10 cellular contexts compared by ENCODE assay signal in the genomic region with DNA sequence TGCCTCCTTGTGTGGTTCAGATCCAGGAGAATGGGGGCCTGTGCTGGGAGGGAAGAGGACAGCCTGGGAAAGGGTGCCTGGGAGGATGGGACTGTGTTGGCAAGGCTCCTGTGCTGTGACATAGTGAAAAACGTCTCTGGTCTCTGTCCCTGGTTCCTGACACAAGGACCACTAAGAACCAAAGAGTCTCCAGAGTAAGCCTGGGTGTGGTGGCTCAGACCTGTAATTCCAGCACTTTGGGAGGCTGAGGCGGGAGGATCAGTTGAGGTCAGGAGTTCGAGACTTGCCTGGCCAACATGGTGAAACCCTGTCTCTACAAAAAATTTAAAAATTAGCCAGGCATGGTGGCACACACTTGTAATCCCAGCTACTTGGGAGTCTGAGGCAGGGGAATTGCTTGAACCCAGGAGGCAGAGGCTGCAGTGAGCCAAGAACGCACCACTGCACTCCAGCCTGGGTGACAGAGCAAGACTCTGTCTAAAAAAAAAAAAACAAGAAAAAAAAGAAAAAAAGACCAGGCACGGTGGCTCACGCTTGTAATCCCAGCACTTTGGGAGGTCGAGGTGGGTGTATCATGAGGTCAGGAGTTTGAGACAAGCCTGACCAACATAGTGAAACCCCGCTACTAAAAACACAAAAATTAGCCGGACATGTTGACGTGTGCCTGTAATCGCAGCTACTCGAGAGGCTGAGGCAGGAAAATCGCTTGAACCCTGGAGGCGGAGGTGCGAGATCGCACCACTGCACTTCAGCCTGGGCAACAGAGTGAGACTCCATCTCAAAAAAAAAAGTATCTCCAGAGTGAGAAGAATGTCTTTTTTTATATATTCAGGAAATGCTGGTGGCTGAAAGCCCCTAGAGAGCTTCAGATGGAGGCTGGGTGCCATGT. TPM values are rescaled to one million over a fixed set of nuclear protein-coding genes. Genes with fewer than 3 reads are reported as not detected.
DNase-seq lines count a peak whose midpoint lies in the region; ATAC-seq, FAIRE-seq and TF ChIP-seq lines count a peak whose summit lies in the region.
"Not testable (repeated sequence)": the region's sequence is repeated elsewhere in the genome, so short reads cannot be mapped to it uniquely, and the experiment has no call there.
"Had no signal": no experiment of that assay in that cellular context is flagged by ENCODE, and none has a peak within 500 bp of the region (broad histone marks: within the 10 kb centered on the region; RNA-seq: fewer than 3 reads in every experiment).

No MANE protein-coding gene starts in this region.

- H3K4me1 ChIP-seq in CD4-positive, alpha-beta memory T cell (ENCODE audit: insufficient read depth, low read length): peaks cover 40% of the 10 kb centered on the region
- H3K4me1 ChIP-seq in MM.1S (ENCODE audit: low read length): peaks cover 20% of the 10 kb centered on the region
- not testable (repeated sequence) for H3K4me1 ChIP-seq in K562 (replicated peaks in 1 of 2; ENCODE audit: control insufficient read depth in 2 of 2, insufficient read depth in 2 of 2, low read length in 2 of 2)
- peaks cover 41% of the 10 kb centered on the region for H3K4me1 ChIP-seq in left ventricle myocardium inferior
- peaks cover 24 to 32% of the 10 kb centered on the region in 2 donors for H3K4me1 ChIP-seq in naive thymus-derived CD4-positive, alpha-beta T cell (ENCODE audit: control insufficient read depth in 2 of 2, insufficient read depth in 2 of 2, low read length in 2 of 2)
- H3K4me1 ChIP-seq in transverse colon: peaks cover 14 to 29% (median 16%) of the 10 kb centered on the region in 4 donors

- intact Hi-C loops in CD4-positive, alpha-beta memory T cell (cut with micrococcal nuclease): loop anchor here (5.0 kb wide), 1 partner anchor 743 kb away; a partner anchor contains a TSS
- intact Hi-C loops in K562 (cut with micrococcal nuclease); left ventricle myocardium inferior (cut with micrococcal nuclease); transverse colon (cut with DNase I; ENCODE audit: low total_unique reads): not testable (repeated sequence)
- intact Hi-C loops in naive thymus-derived CD4-positive, alpha-beta T cell (cut with micrococcal nuclease): loop anchor here (2.0 to 5.0 kb wide), 11 partner anchors 287 to 1358 kb away; a partner anchor contains a TSS

- not testable (repeated sequence) for H4K20me1 ChIP-seq in MM.1S (ENCODE audit: insufficient read depth, low read length); K562 (replicated peaks; ENCODE audit: control insufficient read depth, insufficient read depth, low read length)

- H3K4me3 ChIP-seq in CD4-positive, alpha-beta memory T cell (ENCODE audit: low read length in 2 of 2); MM.1S (ENCODE audit: low read length); K562; left ventricle myocardium inferior; naive thymus-derived CD4-positive, alpha-beta T cell (ENCODE audit: low read length); skin epidermis; transverse colon: not testable (repeated sequence)

- H3K9me3 ChIP-seq in CD4-positive, alpha-beta memory T cell (ENCODE audit: control insufficient read depth in 1 of 2, low read length in 2 of 2); MM.1S (replicated peaks; ENCODE audit: insufficient read depth, low read length); K562 (replicated peaks; ENCODE audit: control insufficient read depth, insufficient read depth, low read depth, low read length); left ventricle myocardium inferior (replicated peaks); naive thymus-derived CD4-positive, alpha-beta T cell (ENCODE audit: control insufficient read depth in 2 of 3, low read length in 3 of 3); transverse colon: not testable (repeated sequence)

- not testable (repeated sequence) for H3K4me2 ChIP-seq in MM.1S (ENCODE audit: low read depth, low read length); K562 (ENCODE audit: insufficient read depth, low read length)

- BruUV-seq in K562 (replicated peaks; lab: Mats Ljungman, UMichigan): not testable (repeated sequence)

- TF ChIP-seq POLR2A in K562 (conservative IDR thresholded peaks at IDR 0.05); transverse colon (IDR thresholded peaks at IDR 0.05): not testable (repeated sequence)

- not testable (repeated sequence) for H3K9me2 ChIP-seq in MM.1S (replicated peaks; ENCODE audit: insufficient read depth, low read length)

- peak overlapping the region; percentile 48; the same call in 1 of the 2 replicates for H3K9ac ChIP-seq in MM.1S (ENCODE audit: low read length)
- H3K9ac ChIP-seq in K562 (ENCODE audit: insufficient read depth in 1 of 2, low read depth in 2 of 2, low read length in 2 of 2): not testable (repeated sequence)

- POLR2A ChIA-PET in CD4-positive, alpha-beta memory T cell (lab: Charles Lee; ENCODE audit: partially characterized antibody): interaction anchor here (0.6 to 6.1 kb wide), 3 partner anchors 7 to 36 kb away, joined by 5 to 86 read pairs (median 44); a partner anchor contains a TSS
- POLR2A ChIA-PET in K562 (lab: Yijun Ruan, JAX): interaction anchor here (1.2 kb wide), 1 partner anchor 8 kb away, joined by 3 read pairs; no protein-coding TSS in a partner anchor
- POLR2A ChIA-PET in naive thymus-derived CD4-positive, alpha-beta T cell (lab: Charles Lee): interaction anchor here (0.8 to 2.4 kb wide), 3 partner anchors 22 to 736 kb away, joined by 3 to 29 read pairs (median 7); a partner anchor contains a TSS

- peak overlapping the region; percentile 99 to 100 (median 99) for H3K27ac Mint-ChIP-seq in CD4-positive, alpha-beta memory T cell
- peak overlapping the region; percentile 99 for H3K27ac Mint-ChIP-seq in activated CD8-positive, alpha-beta memory T cell treated with anti-CD3 and anti-CD28 coated beads, Interleukin-2, amount 10 ng/mL, durations not matched to agents 7 days and 5 days
- peak overlapping the region; percentile 96 to 100 (median 100) for H3K27ac Mint-ChIP-seq in naive thymus-derived CD4-positive, alpha-beta T cell

- not testable (repeated sequence) for TF ChIP-seq EP300 in K562 (IDR thresholded peaks at IDR 0.05; ENCODE audit: low read length); transverse colon (IDR thresholded peaks at IDR 0.05; ENCODE audit: low read depth)

- not testable (repeated sequence) for H3K9me3 Mint-ChIP-seq in CD4-positive, alpha-beta memory T cell; activated CD8-positive, alpha-beta memory T cell treated with anti-CD3 and anti-CD28 coated beads, Interleukin-2, amount 10 ng/mL, durations not matched to agents 7 days and 5 days (ENCODE audit: low read depth); naive thymus-derived CD4-positive, alpha-beta T cell

- not testable (repeated sequence) for H3K27me3 Mint-ChIP-seq in CD4-positive, alpha-beta memory T cell; activated CD8-positive, alpha-beta memory T cell treated with anti-CD3 and anti-CD28 coated beads, Interleukin-2, amount 10 ng/mL, durations not matched to agents 7 days and 5 days; naive thymus-derived CD4-positive, alpha-beta T cell

- H3K36me3 ChIP-seq in CD4-positive, alpha-beta memory T cell (ENCODE audit: insufficient read depth, low read length); MM.1S (replicated peaks; ENCODE audit: insufficient read depth, low read length); K562 (ENCODE audit: control insufficient read depth, insufficient read depth, low read length); left ventricle myocardium inferior; naive thymus-derived CD4-positive, alpha-beta T cell (ENCODE audit: control insufficient read depth in 2 of 3, insufficient read depth in 3 of 3, low read length in 3 of 3); transverse colon: not testable (repeated sequence)

- DNase-seq in CD4-positive, alpha-beta memory T cell; MM.1S; activated CD8-positive, alpha-beta memory T cell treated with anti-CD3 and anti-CD28 coated beads, Interleukin-2, amount 10 ng/mL, durations not matched to agents 7 days and 5 days; K562 (ENCODE audit: extremely low read depth in 1 of 4, low spot score in 3 of 4); left ventricle myocardium inferior; naive thymus-derived CD4-positive, alpha-beta T cell; transverse colon: not testable (repeated sequence)

- peak overlapping the region in 4 of 8 donors; percentile 36 to 100 (median 56) for H3K4me3 Mint-ChIP-seq in CD4-positive, alpha-beta memory T cell
- not testable (repeated sequence) for H3K4me3 Mint-ChIP-seq in activated CD8-positive, alpha-beta memory T cell treated with anti-CD3 and anti-CD28 coated beads, Interleukin-2, amount 10 ng/mL, durations not matched to agents 7 days and 5 days
- peak overlapping the region in 1 of 10 donors; percentile 100 for H3K4me3 Mint-ChIP-seq in naive thymus-derived CD4-positive, alpha-beta T cell

- H3K36me3 Mint-ChIP-seq in CD4-positive, alpha-beta memory T cell: peaks cover 0 to 10% of the 10 kb centered on the region in 2 donors
- H3K36me3 Mint-ChIP-seq in activated CD8-positive, alpha-beta memory T cell treated with anti-CD3 and anti-CD28 coated beads, Interleukin-2, amount 10 ng/mL, durations not matched to agents 7 days and 5 days: peaks cover 22% of the 10 kb centered on the region
- peaks cover 0 to 16% (median 0%) of the 10 kb centered on the region in 5 donors for H3K36me3 Mint-ChIP-seq in naive thymus-derived CD4-positive, alpha-beta T cell

- peak overlapping the region; percentile 98 for H3K27ac ChIP-seq in CD4-positive, alpha-beta memory T cell (ENCODE audit: low read depth, low read length)
- H3K27ac ChIP-seq in MM.1S (ENCODE audit: low read length) (peak overlapping the region; percentile 93; the same call in 1 of the 2 replicates), left ventricle myocardium inferior (replicated peaks) (peak overlapping the region; percentile 89), skin epidermis (peak overlapping the region; percentile 34 to 93 (median 85)), transverse colon (peak overlapping the region; percentile 87 to 89 (median 87))
- H3K27ac ChIP-seq in K562 (ENCODE audit: extremely low read depth, low read depth, low read length): not testable (repeated sequence)
- peak overlapping the region; percentile 98 for H3K27ac ChIP-seq in naive thymus-derived CD4-positive, alpha-beta T cell (ENCODE audit: low read depth, low read length)

- peaks cover 26 to 41% (median 33%) of the 10 kb centered on the region in 4 donors for H3K4me1 Mint-ChIP-seq in CD4-positive, alpha-beta memory T cell
- H3K4me1 Mint-ChIP-seq in activated CD8-positive, alpha-beta memory T cell treated with anti-CD3 and anti-CD28 coated beads, Interleukin-2, amount 10 ng/mL, durations not matched to agents 7 days and 5 days: peaks cover 28% of the 10 kb centered on the region
- peaks cover 14 to 43% (median 34%) of the 10 kb centered on the region in 7 donors for H3K4me1 Mint-ChIP-seq in naive thymus-derived CD4-positive, alpha-beta T cell

- WGBS in K562 (ENCODE audit: insufficient coverage, low coverage, missing lambda C conversion rate): 36% methylated on average over 15 of the region's 16 CpGs
- 82 to 92% methylated on average over 4 to 16 of the region's 16 CpGs for WGBS in transverse colon (ENCODE audit: low coverage in 1 of 2), 2 donors

- not testable (repeated sequence) for H2AFZ ChIP-seq in MM.1S (ENCODE audit: low read length)
- 0 out of 2 replicates have a peak overlapping the region, but pooled peaks have one; percentile 0 for H2AFZ ChIP-seq in K562 (ENCODE audit: low read depth, low read length)

- not testable (repeated sequence) for TF ChIP-seq CTCF in MM.1S (IDR thresholded peaks at IDR 0.05; ENCODE audit: low read length); K562 (IDR thresholded peaks at IDR 0.05 in 2 of 3, conservative IDR thresholded peaks at IDR 0.05 in 1 of 3; ENCODE audit: insufficient read depth in 2 of 3, low read depth in 1 of 3, low read length in 3 of 3); left ventricle myocardium inferior (IDR thresholded peaks at IDR 0.05; ENCODE audit: borderline replicate concordance); transverse colon (IDR thresholded peaks at IDR 0.05)

- not testable (repeated sequence) for ATAC-seq in activated CD8-positive, alpha-beta memory T cell treated with anti-CD3 and anti-CD28 coated beads, Interleukin-2, amount 10 ng/mL, durations not matched to agents 7 days and 5 days; K562; naive thymus-derived CD4-positive, alpha-beta T cell

- not testable (repeated sequence) for FAIRE-seq in K562 (lab: Jason Lieb, UNC)

- in situ Hi-C loops in K562 (cut with MboI); transverse colon (cut with MboI; ENCODE audit: low pct_ligation_motif_present in 1 of 4, low pct_unique_long_range_greater_than_20kb in 1 of 4, low sequenced_read_pairs in 3 of 4): not testable (repeated sequence)

- H3F3A ChIP-seq in MM.1S (ENCODE audit: insufficient read depth, low read length): peaks cover 21% of the 10 kb centered on the region

- CTCF ChIA-PET in CD4-positive, alpha-beta memory T cell (lab: Charles Lee; ENCODE audit: partially characterized antibody): interaction anchor here (1.0 to 6.3 kb wide), 5 partner anchors 21 to 286 kb away, joined by 3 to 48 read pairs (median 7); a partner anchor contains a TSS
- CTCF ChIA-PET in activated CD8-positive, alpha-beta memory T cell treated with anti-CD3 and anti-CD28 coated beads, Interleukin-2, amount 10 ng/mL, durations not matched to agents 7 days and 5 days (lab: Charles Lee): interaction anchor here (5.9 to 7.8 kb wide), 2 partner anchors 21 to 37 kb away, joined by 20 to 68 read pairs; no protein-coding TSS in a partner anchor
- CTCF ChIA-PET in K562 (lab: Yijun Ruan, JAX; ENCODE audit: low intra/inter-chr PET ratio): not testable (repeated sequence)
- CTCF ChIA-PET in naive thymus-derived CD4-positive, alpha-beta T cell (lab: Charles Lee): interaction anchor here (0.6 to 1.4 kb wide), 3 partner anchors 21 to 765 kb away, joined by 3 to 4 read pairs (median 3); no protein-coding TSS in a partner anchor

- not testable (repeated sequence) for H3K27me3 ChIP-seq in CD4-positive, alpha-beta memory T cell (ENCODE audit: insufficient read depth, low read length); MM.1S (replicated peaks; ENCODE audit: insufficient read depth, low read length); K562 (ENCODE audit: control insufficient read depth in 2 of 2, insufficient read depth in 2 of 2, low read length in 2 of 2); left ventricle myocardium inferior (ENCODE audit: low read depth); naive thymus-derived CD4-positive, alpha-beta T cell (ENCODE audit: control insufficient read depth in 2 of 2, insufficient read depth in 2 of 2, low read length in 2 of 2); transverse colon

- H3K9me1 ChIP-seq in K562 (ENCODE audit: control insufficient read depth, insufficient read depth, low read length): not testable (repeated sequence)

- not testable (repeated sequence) for TF ChIP-seq RAD21 in K562 (CRISPR knock-in tag; conservative IDR thresholded peaks at IDR 0.05 in 1 of 2, IDR thresholded peaks at IDR 0.05 in 1 of 2)

- peaks cover 35% of the 10 kb centered on the region for H3K79me2 ChIP-seq in MM.1S (ENCODE audit: low read length)
- not testable (repeated sequence) for H3K79me2 ChIP-seq in K562 (ENCODE audit: control insufficient read depth, insufficient read depth, low read length)

RNA-seq across cellular contexts. Expression of a gene that starts 1.4 kb away (rescaled TPM):
- total RNA-seq in CD4-positive, alpha-beta memory T cell: 100 to 1,000 TPM; 178 to 181 TPM
- 100 to 1,000 TPM; 295 to 703 TPM for polyA plus RNA-seq in CD4-positive, alpha-beta memory T cell
- total RNA-seq in activated CD8-positive, alpha-beta memory T cell treated with anti-CD3 and anti-CD28 coated beads, Interleukin-2, amount 10 ng/mL, durations not matched to agents 7 days and 5 days: 1,000 to 10,000 TPM; 1,513 to 1,561 TPM
- total RNA-seq in K562 (2011; cell fraction: chromatin; rRNA removed; ENCODE audit: low replicate concordance): not detected in 2 replicates
- not detected in 2 replicates for total RNA-seq in K562 (2011; cell fraction: nucleolus; rRNA removed)
- not detected in 2 replicates for total RNA-seq in K562 (2011; cell fraction: nucleoplasm; rRNA removed)
- 1.00 and 1.1 TPM in 2 replicates for total RNA-seq in K562 (2014; rRNA removed)
- total RNA-seq in K562 (2014; rRNA removed; fragmentation: Illumina TruSeq; extraction: Trizol): 0.18 TPM in 1 of 2 replicates, not detected in the other
- 0.65 and 0.87 TPM in 2 replicates for total RNA-seq in K562 (2015; rRNA removed; fragmentation: Illumina TruSeq; extraction: Trizol)
- 4.8 and 6.0 TPM in 2 replicates for total RNA-seq in K562 (2021)
- polyA plus RNA-seq in K562 (2011; rRNA removed): 0.07 and 0.22 TPM in 2 replicates
- 0.22 and 0.27 TPM in 2 replicates for polyA plus RNA-seq in K562 (2011; cell fraction: cytosol; rRNA removed)
- polyA plus RNA-seq in K562 (2011; cell fraction: nucleus; rRNA removed): 0.23 TPM in 1 of 2 replicates, not detected in the other
- 0.82 and 2.1 TPM in 2 replicates for polyA plus RNA-seq in K562 (2012)
- 0.40 and 1.1 TPM in 2 replicates for polyA plus RNA-seq in K562 (2014; fragmentation: Illumina TruSeq; extraction: Trizol)
- under 1 TPM; 0.21 to 0.24 TPM for polyA plus RNA-seq in K562 (2014; fragmentation: Nextera tagmentation; extraction: Ambion mirVana)
- 0.32 and 1.9 TPM in 2 replicates for polyA plus RNA-seq in K562 (2014; rRNA removed)
- 0.18 TPM in 1 of 2 replicates, not detected in the other for polyA minus RNA-seq in K562 (2011; rRNA and poly(A)+ RNA removed)
- polyA minus RNA-seq in K562 (2011; cell fraction: cytosol; rRNA and poly(A)+ RNA removed): 1.5 TPM in 1 of 2 replicates, not detected in the other
- not detected in 2 replicates for polyA minus RNA-seq in K562 (2011; cell fraction: nucleus; rRNA and poly(A)+ RNA removed)
- 251 TPM for total RNA-seq in left ventricle myocardium inferior
- 1,000 to 10,000 TPM in 1 of 5 experiments, 100 to 1,000 TPM in 4; 153 to 1,948 (median 540) TPM for total RNA-seq in naive thymus-derived CD4-positive, alpha-beta T cell
- polyA plus RNA-seq in naive thymus-derived CD4-positive, alpha-beta T cell: 100 to 1,000 TPM; 295 to 413 TPM
- total RNA-seq in transverse colon: 100 to 1,000 TPM in 3 of 4 donors, 10 to 100 TPM in 1; 54.3 to 451 (median 259) TPM
- total RNA-seq: chondrocyte, Daoy had no signal

RNA-seq across cellular contexts. Expression of a gene that starts 35.4 kb away (rescaled TPM):
- 1,000 to 10,000 TPM; 5,260 to 5,575 TPM for total RNA-seq in CD4-positive, alpha-beta memory T cell
- polyA plus RNA-seq in CD4-positive, alpha-beta memory T cell: 1,000 to 10,000 TPM; 7,865 to 9,996 TPM
- 1,000 to 10,000 TPM; 1,980 to 2,218 TPM for total RNA-seq in activated CD8-positive, alpha-beta memory T cell treated with anti-CD3 and anti-CD28 coated beads, Interleukin-2, amount 10 ng/mL, durations not matched to agents 7 days and 5 days
- 265 and 394 TPM in 2 replicates for total RNA-seq in K562 (2011; cell fraction: chromatin; rRNA removed; ENCODE audit: low replicate concordance)
- total RNA-seq in K562 (2011; cell fraction: nucleolus; rRNA removed): 818 and 919 TPM in 2 replicates
- 1,009 and 1,942 TPM in 2 replicates for total RNA-seq in K562 (2011; cell fraction: nucleoplasm; rRNA removed)
- total RNA-seq in K562 (2014; rRNA removed) (3,004 and 3,238 TPM in 2 replicates), K562 (2014; rRNA removed; fragmentation: Illumina TruSeq; extraction: Trizol) (3,003 and 3,017 TPM in 2 replicates), K562 (2015; rRNA removed; fragmentation: Illumina TruSeq; extraction: Trizol) (2,679 and 2,873 TPM in 2 replicates), K562 (2021) (3,285 and 3,523 TPM in 2 replicates), left ventricle myocardium inferior (1,202 TPM), transverse colon (1,000 to 10,000 TPM; 1,179 to 2,387 (median 1,878) TPM)
- polyA plus RNA-seq in K562 (2011; rRNA removed) (5,983 and 6,751 TPM in 2 replicates), K562 (2014; fragmentation: Illumina TruSeq; extraction: Trizol) (3,907 and 4,185 TPM in 2 replicates), K562 (2014; fragmentation: Nextera tagmentation; extraction: Ambion mirVana) (1,000 to 10,000 TPM; 1,824 to 2,512 TPM), K562 (2014; rRNA removed) (4,384 and 5,321 TPM in 2 replicates)
- polyA plus RNA-seq in K562 (2011; cell fraction: cytosol; rRNA removed): 5,490 and 8,746 TPM in 2 replicates
- polyA plus RNA-seq in K562 (2011; cell fraction: nucleus; rRNA removed): 1,361 and 2,299 TPM in 2 replicates
- 4,665 and 5,719 TPM in 2 replicates for polyA plus RNA-seq in K562 (2012)
- 3,342 and 3,929 TPM in 2 replicates for polyA minus RNA-seq in K562 (2011; rRNA and poly(A)+ RNA removed)
- 682 and 753 TPM in 2 replicates for polyA minus RNA-seq in K562 (2011; cell fraction: cytosol; rRNA and poly(A)+ RNA removed)
- 162 and 371 TPM in 2 replicates for polyA minus RNA-seq in K562 (2011; cell fraction: nucleus; rRNA and poly(A)+ RNA removed)
- total RNA-seq in naive thymus-derived CD4-positive, alpha-beta T cell: 1,000 to 10,000 TPM; 2,331 to 7,378 (median 6,414) TPM
- polyA plus RNA-seq in naive thymus-derived CD4-positive, alpha-beta T cell: over 10,000 TPM in 1 of 2 donors, 1,000 to 10,000 TPM in 1; 8,640 to 11,248 TPM

RNA-seq across cellular contexts. Expression of a gene that starts 56.6 kb away (rescaled TPM):
- 10 to 100 TPM; 53.8 to 59.9 TPM for total RNA-seq in CD4-positive, alpha-beta memory T cell
- polyA plus RNA-seq in CD4-positive, alpha-beta memory T cell: 10 to 100 TPM in 1 of 2 donors, under 1 TPM in 1; 0.21 to 30.8 TPM
- total RNA-seq in activated CD8-positive, alpha-beta memory T cell treated with anti-CD3 and anti-CD28 coated beads, Interleukin-2, amount 10 ng/mL, durations not matched to agents 7 days and 5 days: 10 to 100 TPM; 95.3 to 96.9 TPM
- total RNA-seq in K562 (2011; cell fraction: chromatin; rRNA removed; ENCODE audit: low replicate concordance): 85.2 and 176 TPM in 2 replicates
- 76.1 and 89.9 TPM in 2 replicates for total RNA-seq in K562 (2011; cell fraction: nucleolus; rRNA removed)
- 70.8 and 76.0 TPM in 2 replicates for total RNA-seq in K562 (2011; cell fraction: nucleoplasm; rRNA removed)
- total RNA-seq in K562 (2014; rRNA removed): 75.9 and 93.5 TPM in 2 replicates
- 49.7 and 61.8 TPM in 2 replicates for total RNA-seq in K562 (2014; rRNA removed; fragmentation: Illumina TruSeq; extraction: Trizol)
- 61.7 and 65.3 TPM in 2 replicates for total RNA-seq in K562 (2015; rRNA removed; fragmentation: Illumina TruSeq; extraction: Trizol)
- 122 and 134 TPM in 2 replicates for total RNA-seq in K562 (2021)
- 20.7 and 23.9 TPM in 2 replicates for polyA plus RNA-seq in K562 (2011; rRNA removed)
- polyA plus RNA-seq in K562 (2011; cell fraction: cytosol; rRNA removed): 20.8 and 26.5 TPM in 2 replicates
- 58.2 and 91.5 TPM in 2 replicates for polyA plus RNA-seq in K562 (2011; cell fraction: nucleus; rRNA removed)
- 49.5 and 79.5 TPM in 2 replicates for polyA plus RNA-seq in K562 (2012)
- 98.6 and 113 TPM in 2 replicates for polyA plus RNA-seq in K562 (2014; fragmentation: Illumina TruSeq; extraction: Trizol)
- polyA plus RNA-seq in K562 (2014; fragmentation: Nextera tagmentation; extraction: Ambion mirVana): 10 to 100 TPM in 1 of 2 experiments, 1 to 10 TPM in 1; 9.8 to 17.3 TPM
- polyA plus RNA-seq in K562 (2014; rRNA removed): 53.9 and 64.1 TPM in 2 replicates
- 20.0 and 23.5 TPM in 2 replicates for polyA minus RNA-seq in K562 (2011; rRNA and poly(A)+ RNA removed)
- 44.1 and 48.4 TPM in 2 replicates for polyA minus RNA-seq in K562 (2011; cell fraction: cytosol; rRNA and poly(A)+ RNA removed)
- 32.2 and 34.8 TPM in 2 replicates for polyA minus RNA-seq in K562 (2011; cell fraction: nucleus; rRNA and poly(A)+ RNA removed)
- 19.3 TPM for total RNA-seq in left ventricle myocardium inferior
- 10 to 100 TPM; 45.9 to 60.0 (median 54.6) TPM for total RNA-seq in naive thymus-derived CD4-positive, alpha-beta T cell
- 10 to 100 TPM in 1 of 2 donors, 1 to 10 TPM in 1; 3.9 to 27.0 TPM for polyA plus RNA-seq in naive thymus-derived CD4-positive, alpha-beta T cell
- 10 to 100 TPM; 12.0 to 87.2 (median 31.3) TPM for total RNA-seq in transverse colon

Comparison
In these comparisons a context has a peak if more than half of its experiments do, and no peak if none do; other contexts are left out.
1. RNA of a gene that starts 1.4 kb away (total RNA-seq): 1,513 to 1,561 TPM in activated CD8-positive, alpha-beta memory T cell treated with anti-CD3 and anti-CD28 coated beads, Interleukin-2, amount 10 ng/mL, durations not matched to agents 7 days and 5 days, 153 to 1,948 TPM in naive thymus-derived CD4-positive, alpha-beta T cell, 54.3 to 451 TPM in transverse colon, 251 TPM in left ventricle myocardium inferior (single experiment) and 178 to 181 TPM in CD4-positive, alpha-beta memory T cell; 0.18 to 6.0 TPM in K562; every median in the first group is over 4 times any median in the second.
2. Peak in every context shown above with its lines, with median percentiles within 50 percentile points of each other: H3K27ac Mint-ChIP-seq.